Comparison of ENCODE assay signal across 12 cellular contexts in the genomic region with DNA sequence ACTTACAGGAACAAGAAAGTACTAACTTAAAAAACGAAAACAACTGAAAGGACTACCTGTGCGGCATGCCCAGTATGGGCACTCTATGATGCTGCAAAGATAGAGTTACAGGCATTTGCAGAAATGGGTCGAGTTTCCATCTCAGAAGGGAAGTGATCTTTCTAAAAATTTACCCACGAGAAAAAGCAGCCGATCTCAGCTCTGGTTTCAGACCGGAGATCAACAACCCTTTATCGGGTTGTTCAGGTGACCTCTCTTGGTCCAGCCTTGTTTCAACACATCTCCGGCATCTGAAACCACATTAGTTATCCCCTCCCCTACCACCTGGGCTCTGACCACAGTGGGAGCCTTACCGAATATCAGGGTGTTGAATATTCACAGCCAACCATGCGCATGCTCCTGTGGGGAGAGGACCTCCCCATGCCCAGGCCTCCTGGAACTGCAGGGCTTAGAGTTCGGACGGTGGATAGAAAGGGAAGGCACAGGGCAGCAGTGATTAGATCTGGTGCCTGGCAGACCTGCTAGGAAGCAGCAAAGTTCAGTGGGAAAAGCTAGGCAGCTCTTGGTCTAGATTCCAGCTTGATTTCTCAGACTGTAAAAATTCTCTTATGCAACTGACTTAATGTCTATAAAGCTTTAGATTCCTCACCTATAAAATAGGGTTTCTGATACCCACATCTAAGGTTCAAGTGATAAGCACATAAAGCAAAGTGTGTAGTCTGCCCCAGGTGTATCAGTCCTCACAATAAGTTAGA.
A peak's percentile ranks its signal among the peaks of the same experiment; 100 is the strongest.
DNase-seq lines count a peak whose midpoint lies in the region; ATAC-seq and TF ChIP-seq lines count a peak whose summit lies in the region.
"Had no signal": no experiment of that assay in that cellular context is flagged by ENCODE, and none has a peak within 500 bp of the region (broad histone marks: within the 10 kb centered on the region; RNA-seq: fewer than 3 reads in every experiment).

No MANE protein-coding gene starts in this region.

- H3K9me3 ChIP-seq in Peyer's patch (no peaks in the 10 kb centered on the region), parathyroid adenoma (ENCODE audit: control insufficient read depth, low read length) (no peaks in the 10 kb centered on the region)
- H3K9me3 ChIP-seq: adrenal gland had no signal

- H3K4me1 ChIP-seq in Peyer's patch (peaks cover 0 to 6% (median 2%) of the 10 kb centered on the region in 4 donors), parathyroid adenoma (peaks cover 27% of the 10 kb centered on the region)
- H3K4me1 ChIP-seq: adrenal gland had no signal

- H3K27me3 ChIP-seq in Peyer's patch (no peaks in the 10 kb centered on the region), parathyroid adenoma (ENCODE audit: control insufficient read depth, insufficient read depth, low read length) (no peaks in the 10 kb centered on the region)
- H3K27me3 ChIP-seq: adrenal gland had no signal

- H3K27me3 Mint-ChIP-seq in activated naive CD4-positive, alpha-beta T cell treated with anti-CD3 and anti-CD28 coated beads, Interleukin-2, amount 50 U/mL, for 24 hours = no peaks in the 10 kb centered on the region
- peaks cover 6 to 14% of the 10 kb centered on the region in 2 donors for H3K27me3 Mint-ChIP-seq in stimulated activated naive B cell treated with anti-CD40 and anti-IgM and Interleukin-4, amounts not matched to agents 10 μg/mL and 1 μg/mL and 100 μg/mL, for 72 hours

- peak overlapping the region; percentile 74 for H3K4me3 Mint-ChIP-seq in activated naive CD4-positive, alpha-beta T cell treated with anti-CD3 and anti-CD28 coated beads, Interleukin-2, amount 50 U/mL, for 24 hours
- H3K4me3 Mint-ChIP-seq in stimulated activated naive B cell treated with anti-CD40 and anti-IgM and Interleukin-4, amounts not matched to agents 10 μg/mL and 1 μg/mL and 100 μg/mL, for 72 hours = no peak overlapping the region

- peaks cover 71% of the 10 kb centered on the region for H3K4me1 Mint-ChIP-seq in activated naive CD4-positive, alpha-beta T cell treated with anti-CD3 and anti-CD28 coated beads, Interleukin-2, amount 50 U/mL, for 24 hours
- H3K4me1 Mint-ChIP-seq in stimulated activated naive B cell treated with anti-CD40 and anti-IgM and Interleukin-4, amounts not matched to agents 10 μg/mL and 1 μg/mL and 100 μg/mL, for 72 hours = peaks cover 0 to 5% of the 10 kb centered on the region in 2 donors

- DNase-seq in GM12865 (ENCODE audit: low read depth) = peak; percentile 87
- DNase-seq in Peyer's patch = peak in 2 of 3 donors; percentile 31 to 54
- no peak for DNase-seq in NCI-H345 treated with DMSO at 0.1 percent for 48 hours (lab: John Stamatoyannopoulos, UW; ENCODE audit: unreplicated experiment)
- DNase-seq in NCI-H1417 (lab: John Stamatoyannopoulos, UW) = no peak
- no peak for DNase-seq in stimulated activated naive B cell treated with anti-CD40 and anti-IgM and Interleukin-4, amounts not matched to agents 10 μg/mL and 1 μg/mL and 100 μg/mL, for 72 hours
- DNase-seq: adrenal gland, GOT3, head of caudate nucleus, NCI-H1092, NCI-H345 had no signal

- peak overlapping the region; percentile 75 for H3K27ac Mint-ChIP-seq in activated naive CD4-positive, alpha-beta T cell treated with anti-CD3 and anti-CD28 coated beads, Interleukin-2, amount 50 U/mL, for 24 hours
- H3K27ac Mint-ChIP-seq in stimulated activated naive B cell treated with anti-CD40 and anti-IgM and Interleukin-4, amounts not matched to agents 10 μg/mL and 1 μg/mL and 100 μg/mL, for 72 hours = no peak overlapping the region

- TF ChIP-seq POLR2A in Peyer's patch (IDR thresholded peaks at IDR 0.05) = no peak

- no peaks in the 10 kb centered on the region for H3K36me3 Mint-ChIP-seq in activated naive CD4-positive, alpha-beta T cell treated with anti-CD3 and anti-CD28 coated beads, Interleukin-2, amount 50 U/mL, for 24 hours
- H3K36me3 Mint-ChIP-seq in stimulated activated naive B cell treated with anti-CD40 and anti-IgM and Interleukin-4, amounts not matched to agents 10 μg/mL and 1 μg/mL and 100 μg/mL, for 72 hours = no peaks in the 10 kb centered on the region

- H3K4me2 ChIP-seq in parathyroid adenoma (ENCODE audit: low read length) = no peak overlapping the region

- no peak for ATAC-seq in stimulated activated naive B cell treated with anti-CD40 and anti-IgM and Interleukin-4, amounts not matched to agents 10 μg/mL and 1 μg/mL and 100 μg/mL, for 72 hours (replicated peaks)

- no peaks in the 10 kb centered on the region for H3K36me3 ChIP-seq in Peyer's patch
- no peaks in the 10 kb centered on the region for H3K36me3 ChIP-seq in parathyroid adenoma (ENCODE audit: control insufficient read depth, insufficient read depth, low read length)
- H3K36me3 ChIP-seq: adrenal gland had no signal

- H2AFZ ChIP-seq in parathyroid adenoma = peak overlapping the region; percentile 78

- no peak overlapping the region for H3K9ac ChIP-seq in parathyroid adenoma

- no peaks in the 10 kb centered on the region for H3K79me2 ChIP-seq in parathyroid adenoma

- H3K27ac ChIP-seq in Peyer's patch (peak overlapping the region; percentile 27 to 70 (median 65)), parathyroid adenoma (peak overlapping the region; percentile 76)
- H3K27ac ChIP-seq: adrenal gland had no signal

- peaks cover 6% of the 10 kb centered on the region for H3K9me3 Mint-ChIP-seq in activated naive CD4-positive, alpha-beta T cell treated with anti-CD3 and anti-CD28 coated beads, Interleukin-2, amount 50 U/mL, for 24 hours
- peaks cover 9 to 17% of the 10 kb centered on the region in 2 donors for H3K9me3 Mint-ChIP-seq in stimulated activated naive B cell treated with anti-CD40 and anti-IgM and Interleukin-4, amounts not matched to agents 10 μg/mL and 1 μg/mL and 100 μg/mL, for 72 hours

- H3K4me3 ChIP-seq in GM12865 (ENCODE audit: low read depth, low read length) (no peak overlapping the region), Peyer's patch (no peak overlapping the region), parathyroid adenoma (ENCODE audit: low read depth, low read length) (no peak overlapping the region)
- H3K4me3 ChIP-seq: adrenal gland had no signal

- TF ChIP-seq CTCF in GM12865 (IDR thresholded peaks at IDR 0.05; ENCODE audit: insufficient read depth, low read depth, low read length, missing control alignments) = no peak
- TF ChIP-seq CTCF in Peyer's patch (IDR thresholded peaks at IDR 0.05) = no peak
- no peak for TF ChIP-seq CTCF in parathyroid adenoma (IDR thresholded peaks at IDR 0.05)

Comparison
In these comparisons a context has a peak if more than half of its experiments do, and no peak if none do; other contexts are left out.
1. DNase-seq: peak in GM12865 (single experiment) and Peyer's patch (2 of 3); none in NCI-H345 treated with DMSO at 0.1 percent for 48 hours (single experiment), NCI-H1417 (0 of 3) and stimulated activated naive B cell treated with anti-CD40 and anti-IgM and Interleukin-4, amounts not matched to agents 10 μg/mL and 1 μg/mL and 100 μg/mL, for 72 hours (single experiment).